ENCODE assay signal across 13 cellular contexts in the genomic region with DNA sequence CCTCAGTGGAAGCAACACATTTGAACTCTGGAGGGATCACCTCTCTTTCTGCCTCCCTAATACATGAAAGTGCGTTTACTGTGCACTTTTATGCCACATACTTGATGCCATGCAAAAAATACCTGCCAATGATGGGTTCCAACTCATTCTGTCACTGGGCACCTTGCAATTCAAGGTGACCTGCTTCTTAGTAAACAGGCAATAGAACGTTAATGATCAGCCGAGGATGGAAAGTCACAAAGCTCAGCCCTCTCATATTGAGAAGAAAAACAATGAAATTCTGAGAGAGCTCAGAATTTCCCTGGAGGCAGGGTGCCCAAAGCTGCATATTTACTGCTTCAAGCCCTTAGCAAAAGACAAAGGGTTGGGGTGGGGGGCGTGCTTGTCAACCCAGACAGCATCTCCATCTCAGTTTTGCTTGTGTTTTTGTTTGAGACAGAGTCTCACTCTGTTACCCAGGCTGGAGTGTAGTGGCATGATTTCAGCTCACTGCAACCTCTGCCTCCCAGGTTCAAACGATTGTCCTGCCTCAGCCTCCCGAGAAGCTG. TPM values are rescaled to one million over a fixed set of nuclear protein-coding genes. Genes with fewer than 3 reads are reported as not detected.
DNase-seq lines count a peak whose midpoint lies in the region; ATAC-seq, FAIRE-seq and TF ChIP-seq lines count a peak whose summit lies in the region.
"Had no signal": no experiment of that assay in that cellular context is flagged by ENCODE, and none has a peak within 500 bp of the region (broad histone marks: within the 10 kb centered on the region; RNA-seq: fewer than 3 reads in every experiment).

No MANE protein-coding gene starts in this region.

- H2BK5ac ChIP-seq in H1 (ENCODE audit: low read depth, low read length) (no peak overlapping the region; the same call in 1 of the 2 replicates), mesenchymal stem cell (ENCODE audit: low read depth, low read length, poor library complexity, severe bottlenecking) (no peak overlapping the region)

- H3K27me3 ChIP-seq in GM23338 (ENCODE audit: insufficient read depth): no peaks in the 10 kb centered on the region
- H3K27me3 ChIP-seq in H1 (replicated peaks in 1 of 4; ENCODE audit: control insufficient read depth in 3 of 4, extremely low read depth in 1 of 4, insufficient read depth in 3 of 4, low read length in 3 of 4): no peaks in the 10 kb centered on the region
- H3K27me3 ChIP-seq in pancreas: no peaks in the 10 kb centered on the region
- no peaks in the 10 kb centered on the region for H3K27me3 ChIP-seq in mesenchymal stem cell (ENCODE audit: control insufficient read depth in 1 of 2, insufficient read depth in 1 of 2, low read length in 2 of 2)
- H3K27me3 ChIP-seq: heart left ventricle had no signal

- H3K4me3 ChIP-seq in GM23338: no peak overlapping the region
- H3K4me3 ChIP-seq in H1 (ENCODE audit: extremely low read depth in 1 of 4, insufficient read depth in 2 of 4, low read depth in 3 of 4, low read length in 4 of 4): no peak overlapping the region
- no peak overlapping the region for H3K4me3 ChIP-seq in pancreas
- H3K4me3 ChIP-seq in mesenchymal stem cell (ENCODE audit: insufficient read depth in 1 of 2, low read depth in 1 of 2, low read length in 2 of 2): no peak overlapping the region
- H3K4me3 ChIP-seq: heart left ventricle, lung, PC-9 had no signal

- TF ChIP-seq EP300 in H1 (IDR thresholded peaks at IDR 0.05; ENCODE audit: borderline replicate concordance in 1 of 2, low read depth in 2 of 2, low read length in 2 of 2): no peak

- H3K9ac ChIP-seq in H1 (replicated peaks in 1 of 4; ENCODE audit: extremely low read depth in 1 of 4, low read depth in 3 of 4, low read length in 3 of 4): no peak overlapping the region
- H3K9ac ChIP-seq in mesenchymal stem cell (ENCODE audit: low read length): no peak overlapping the region

- H3K4me2 ChIP-seq in GM23338 (peak overlapping the region; percentile 6; the same call in 1 of the 2 replicates), H1 (ENCODE audit: insufficient read depth in 1 of 2, low read depth in 2 of 2, low read length in 2 of 2) (no peak overlapping the region; a peak in 2 of 4 replicates), mesenchymal stem cell (ENCODE audit: low read length, poor library complexity, severe bottlenecking) (no peak overlapping the region)
- H3K4me2 ChIP-seq: PC-9 had no signal

- peaks cover 9% of the 10 kb centered on the region; the same call in 1 of the 2 replicates for H3K79me1 ChIP-seq in H1 (ENCODE audit: low read depth, low read length)
- peaks cover 23% of the 10 kb centered on the region for H3K79me1 ChIP-seq in mesenchymal stem cell (replicated peaks; ENCODE audit: low read length, poor library complexity, severe bottlenecking)

- H2BK120ac ChIP-seq in H1 (replicated peaks; ENCODE audit: low read depth, low read length) (no peak overlapping the region), mesenchymal stem cell (ENCODE audit: low read depth, low read length) (no peak overlapping the region)

- H3K9me2 ChIP-seq in GM23338 (ENCODE audit: insufficient read depth): no peaks in the 10 kb centered on the region

- peak; percentile 32 for DNase-seq in GM23338 (ENCODE audit: low spot score)
- no peak for DNase-seq in T-helper 17 cell
- no peak for DNase-seq in H1 (ENCODE audit: low read depth in 1 of 2, low spot score in 2 of 2)
- DNase-seq in pancreas: no peak
- DNase-seq in GM19239 (ENCODE audit: insufficient read length, low spot score): no peak
- DNase-seq in mesenchymal stem cell: no peak
- DNase-seq: Caco-2; heart left ventricle; NCI-H446; PC-9; stimulated activated CD4-positive, alpha-beta T cell treated with anti-CD3 and anti-CD28 coated beads, Interleukin-4, amount 100 ng/mL, for 1 hour had no signal

- H3K18ac ChIP-seq in H1 (ENCODE audit: extremely low read depth, low read length): peak overlapping the region; percentile 26; the same call in 1 of the 2 replicates
- H3K18ac ChIP-seq in mesenchymal stem cell (ENCODE audit: low read depth in 1 of 2, low read length in 2 of 2): no peak overlapping the region

- H4K20me1 ChIP-seq in GM23338 (replicated peaks; ENCODE audit: insufficient read depth) (peaks cover 19% of the 10 kb centered on the region), H1 (replicated peaks in 1 of 2; ENCODE audit: control insufficient read depth in 1 of 2, insufficient read depth in 2 of 2, low read length in 2 of 2) (peaks cover 3% of the 10 kb centered on the region in 2 experiments)

- TF ChIP-seq CTCF in GM23338 (conservative IDR thresholded peaks at IDR 0.05; ENCODE audit: low read depth in 2 of 2) (no peak), H1 (IDR thresholded peaks at IDR 0.05; ENCODE audit: control extremely low read depth in 1 of 3, insufficient read depth in 1 of 3, low read depth in 1 of 3, low read length in 3 of 3) (no peak), pancreas (IDR thresholded peaks at IDR 0.05) (no peak)

- no peak overlapping the region for H4K8ac ChIP-seq in H1 (ENCODE audit: extremely low read depth, insufficient read depth, low read length)
- H4K8ac ChIP-seq in mesenchymal stem cell (ENCODE audit: low read length): no peak overlapping the region

- H3K27ac Mint-ChIP-seq in GM23338: no peak overlapping the region
- H3K27ac Mint-ChIP-seq in T-helper 17 cell: peak overlapping the region; percentile 74

- intact Hi-C loops in pancreas (cut with DNase I): no loop called here

- no peaks in the 10 kb centered on the region for H3K9me3 Mint-ChIP-seq in GM23338

- H3K27ac ChIP-seq in GM23338 (ENCODE audit: low read depth) (peak overlapping the region; percentile 61; the same call in 1 of the 2 replicates), H1 (ENCODE audit: low read depth, low read length) (no peak overlapping the region), pancreas (peak overlapping the region in 3 of 4 donors; percentile 22 to 62 (median 62)), mesenchymal stem cell (ENCODE audit: low read length, poor library complexity, severe bottlenecking) (no peak overlapping the region)
- H3K27ac ChIP-seq: PC-9 had no signal

- H3K79me2 ChIP-seq in GM23338 (replicated peaks; ENCODE audit: insufficient read depth) (peaks cover 98% of the 10 kb centered on the region), H1 (ENCODE audit: control insufficient read depth in 1 of 2, insufficient read depth in 2 of 2, low read length in 2 of 2) (peaks cover 8 to 83% of the 10 kb centered on the region in 2 experiments; a peak in 3 of 4 replicates)

- no peak overlapping the region for H2AFZ ChIP-seq in GM23338
- no peak overlapping the region for H2AFZ ChIP-seq in H1 (ENCODE audit: low read length)
- H2AFZ ChIP-seq in mesenchymal stem cell (ENCODE audit: low read depth, low read length): no peak overlapping the region
- H2AFZ ChIP-seq: PC-9 had no signal

- no peak overlapping the region; the same call in 1 of the 2 replicates for H2BK20ac ChIP-seq in H1 (ENCODE audit: low read length)

- H3K27me3 Mint-ChIP-seq in GM23338 (ENCODE audit: insufficient read depth, low read depth, poor library complexity) (peaks cover 21% of the 10 kb centered on the region), T-helper 17 cell (no peaks in the 10 kb centered on the region)

- H3K14ac ChIP-seq in H1 (ENCODE audit: insufficient read length) (no peak overlapping the region), mesenchymal stem cell (ENCODE audit: low read length in 2 of 2) (no peak overlapping the region)

- no peaks in the 10 kb centered on the region for H3K36me3 ChIP-seq in GM23338 (ENCODE audit: insufficient read depth)
- 0 out of 8 replicates have a peak, but pooled peaks cover 0 to 5% (median 0%) of the 10 kb centered on the region in 4 experiments for H3K36me3 ChIP-seq in H1 (ENCODE audit: control insufficient read depth in 2 of 4, insufficient read depth in 4 of 4, low read length in 3 of 4)
- H3K36me3 ChIP-seq in pancreas: no peaks in the 10 kb centered on the region
- peaks cover 0 to 7% of the 10 kb centered on the region in 2 experiments for H3K36me3 ChIP-seq in mesenchymal stem cell (ENCODE audit: control insufficient read depth in 1 of 2, insufficient read depth in 2 of 2, low read depth in 1 of 2, low read length in 2 of 2)

- ATAC-seq in GM23338: peak; percentile 19; the same call in 2 of the 3 replicates
- ATAC-seq in T-helper 17 cell: no peak
- ATAC-seq in pancreas: peak; percentile 14 to 73 (median 48)
- ATAC-seq in GM18861 (IDR thresholded peaks at IDR 0.05; ENCODE audit: unreplicated experiment): no peak
- ATAC-seq: heart left ventricle had no signal

- CTCF ChIA-PET in H1 (lab: Charles Lee; ENCODE audit: partially characterized antibody): interaction anchor here (0.6 to 3.1 kb wide), 8 partner anchors 9 to 666 kb away, joined by 3 to 12 read pairs (median 4); no protein-coding TSS in a partner anchor

- H4K91ac ChIP-seq in H1 (replicated peaks; ENCODE audit: insufficient read length, low read length) (peak overlapping the region; percentile 22), mesenchymal stem cell (ENCODE audit: low read length) (no peak overlapping the region)

- H3K4ac ChIP-seq in H1 (replicated peaks; ENCODE audit: insufficient read length, low read depth, low read length): no peak overlapping the region
- H3K4ac ChIP-seq in mesenchymal stem cell (ENCODE audit: low read depth in 1 of 2, low read length in 2 of 2): no peak overlapping the region

- POLR2A ChIA-PET in H1 (lab: Charles Lee; ENCODE audit: partially characterized antibody): interaction anchor here (0.5 to 1.1 kb wide), 3 partner anchors 19 to 606 kb away, joined by 3 to 5 read pairs (median 4); no protein-coding TSS in a partner anchor

- H3K36me3 Mint-ChIP-seq in GM23338 (ENCODE audit: low read depth) (peaks cover 4% of the 10 kb centered on the region; the same call in 2 of the 3 replicates), T-helper 17 cell (ENCODE audit: low read depth) (peaks cover 2% of the 10 kb centered on the region)

- no peak for TF ChIP-seq POLR2A in H1 (IDR thresholded peaks at IDR 0.05; ENCODE audit: control extremely low read depth in 1 of 2, low read depth in 2 of 2, low read length in 2 of 2)

- no peaks in the 10 kb centered on the region for H3K23me2 ChIP-seq in H1 (ENCODE audit: low read depth, low read length)

- H3K23ac ChIP-seq in H1 (ENCODE audit: insufficient read length) (no peak overlapping the region), mesenchymal stem cell (ENCODE audit: low read length in 2 of 2) (no peak overlapping the region)

- H3K4me3 Mint-ChIP-seq in GM23338 (no peak overlapping the region), T-helper 17 cell (no peak overlapping the region)

- peaks cover 39% of the 10 kb centered on the region for H3K4me1 ChIP-seq in GM23338 (ENCODE audit: insufficient read depth)
- H3K4me1 ChIP-seq in H1 (replicated peaks in 1 of 4; ENCODE audit: control insufficient read depth in 3 of 4, insufficient read depth in 4 of 4, low read length in 3 of 4): peaks cover 3 to 14% (median 6%) of the 10 kb centered on the region in 4 experiments
- H3K4me1 ChIP-seq in pancreas: no peaks in the 10 kb centered on the region
- peaks cover 5% of the 10 kb centered on the region for H3K4me1 ChIP-seq in mesenchymal stem cell (ENCODE audit: control insufficient read depth, insufficient read depth, low read depth, low read length)

- H3F3A ChIP-seq in GM23338 (replicated peaks; ENCODE audit: low read depth): peaks cover 14% of the 10 kb centered on the region

- FAIRE-seq in H1 (lab: Jason Lieb, UNC) (no peak), pancreas (lab: Jason Lieb, UNC) (no peak), GM19239 (lab: Jason Lieb, UNC) (no peak)

- no peak overlapping the region for H4K5ac ChIP-seq in H1 (ENCODE audit: insufficient read length, low read depth, low read length)

- TF ChIP-seq RAD21 in H1 (IDR thresholded peaks at IDR 0.05 in 1 of 2, conservative IDR thresholded peaks at IDR 0.05 in 1 of 2; ENCODE audit: low read depth in 2 of 2, low read length in 2 of 2): no peak

- H2AK5ac ChIP-seq in H1 (ENCODE audit: low read depth, low read length) (no peak overlapping the region), mesenchymal stem cell (ENCODE audit: low read length, severe bottlenecking) (no peak overlapping the region)

- H3K9me3 ChIP-seq in T-helper 17 cell (ENCODE audit: control insufficient read depth, low read length, poor library complexity, severe bottlenecking) (no peaks in the 10 kb centered on the region), H1 (ENCODE audit: insufficient read depth in 2 of 2, low read depth in 1 of 2, low read length in 1 of 2) (no peaks in the 10 kb centered on the region), pancreas (no peaks in the 10 kb centered on the region), mesenchymal stem cell (ENCODE audit: control insufficient read depth, low read length) (no peaks in the 10 kb centered on the region)
- H3K9me3 ChIP-seq: Caco-2, heart left ventricle had no signal

- 73% methylated on average over 6 of the region's 6 CpGs; no CpG with 5 or more reads in 1 of the 2 experiments for WGBS in H1 (ENCODE audit: extremely low coverage in 1 of 2, insufficient coverage in 1 of 2, insufficient read length in 1 of 2, insufficient replicate concordance in 2 of 2, low coverage in 1 of 2, low lambda C conversion rate in 2 of 2, missing lambda C conversion rate in 1 of 2), 2 experiments
- 46 to 50% methylated on average over 6 of the region's 6 CpGs for WGBS in pancreas, 2 donors
- WGBS in mesenchymal stem cell: 84% methylated on average over 6 of the region's 6 CpGs

- H2BK12ac ChIP-seq in H1 (ENCODE audit: low read depth, low read length): no peak overlapping the region
- no peak overlapping the region for H2BK12ac ChIP-seq in mesenchymal stem cell (ENCODE audit: low read length in 2 of 2)

- H3K4me1 Mint-ChIP-seq in GM23338 (peaks cover 30% of the 10 kb centered on the region), T-helper 17 cell (peaks cover 34% of the 10 kb centered on the region)

- H3K56ac ChIP-seq in H1 (replicated peaks; ENCODE audit: insufficient read length, low read depth, low read length): no peak overlapping the region

- H2BK15ac ChIP-seq in H1 (ENCODE audit: low read length) (no peak overlapping the region), mesenchymal stem cell (ENCODE audit: low read depth, poor library complexity, severe bottlenecking) (no peak overlapping the region)

RNA-seq across cellular contexts. Expression of a gene that starts 23.2 kb away (rescaled TPM):
- total RNA-seq in GM23338 (2014; rRNA removed; shearing (Covaris generic)): 131 and 139 TPM in 2 replicates
- polyA plus RNA-seq in GM23338 (2016; fragmentation: Nextera tagmentation; extraction: Ambion mirVana) (147 and 158 TPM in 2 replicates), H1 (2011; rRNA removed) (205 and 315 TPM in 2 replicates), pancreas (10 to 100 TPM; 17.6 to 37.3 TPM)
- total RNA-seq in T-helper 17 cell (100 to 1,000 TPM in 1 of 2 donors, 10 to 100 TPM in 1; 93.1 to 155 TPM), pancreas (10 to 100 TPM; 26.9 to 85.3 (median 32.3) TPM)
- total RNA-seq in H1 (2021; fragmentation: NEBNext Ultra II Directional; extraction: Animal tissue kit (Norgen Biotek cat#: 25700)): 160 and 165 TPM in 2 replicates
- polyA plus RNA-seq in H1 (2011; cell fraction: cytosol; rRNA removed): 150 TPM
- 185 TPM for polyA plus RNA-seq in H1 (2011; cell fraction: nucleus; rRNA removed)
- 80.9 to 155 TPM (median 121 TPM) in 4 replicates for polyA plus RNA-seq in H1 (2012, experiment 1 of 2)
- polyA plus RNA-seq in H1 (2012, experiment 2 of 2): 82.5 TPM
- 77.3 TPM for polyA plus RNA-seq in H1 (2013, experiment 1 of 2)
- polyA plus RNA-seq in H1 (2013, experiment 2 of 2): 80.0 TPM
- polyA minus RNA-seq in H1 (2011; rRNA and poly(A)+ RNA removed): 140 and 174 TPM in 2 replicates
- polyA minus RNA-seq in H1 (2011; cell fraction: cytosol; rRNA and poly(A)+ RNA removed): 85.9 TPM
- polyA minus RNA-seq in H1 (2011; cell fraction: nucleus; rRNA and poly(A)+ RNA removed): 78.8 TPM
- 137 TPM for polyA plus RNA-seq in mesenchymal stem cell (2013, experiment 1 of 2)
- 138 TPM for polyA plus RNA-seq in mesenchymal stem cell (2013, experiment 2 of 2)

Comparison
In these comparisons a context has a peak if more than half of its experiments do, and no peak if none do; other contexts are left out.
1. ATAC-seq: peak in GM23338 (single experiment) and pancreas (4 of 4); none in T-helper 17 cell (single experiment) and GM18861 (single experiment).
2. H3K27ac ChIP-seq: peak in GM23338 (single experiment) and pancreas (3 of 4); none in H1 (single experiment) and mesenchymal stem cell (single experiment).